8 cellular contexts compared by ENCODE assay signal in genomic region chr18:77067315-77068061, GRCh38.
DNase-seq lines count a peak whose midpoint lies in the region; ATAC-seq, FAIRE-seq and TF ChIP-seq lines count a peak whose summit lies in the region.

No MANE protein-coding gene starts in this region.

- H4K20me1 ChIP-seq in GM12878 (ENCODE audit: control insufficient read depth, insufficient read depth): no peaks in the 10 kb centered on the region

- BruUV-seq in GM12878 (replicated peaks; lab: Mats Ljungman, UMichigan): no TSS peak

- TF ChIP-seq POLR2A in GM12878 (IDR thresholded peaks at IDR 0.05; ENCODE audit: low read depth, low read length): no peak
- no peak for TF ChIP-seq POLR2A in right lobe of liver (IDR thresholded peaks at IDR 0.05)

- intact Hi-C loops in GM12878 (cut with micrococcal nuclease; ENCODE audit: unreplicated experiment) (no loop called here), right lobe of liver (cut with DNase I) (no loop called here)

- RAD21 ChIA-PET in GM12878 (lab: Charles Lee; ENCODE audit: unreplicated experiment): interaction anchor here (1.1 to 3.4 kb wide), 13 partner anchors 12 to 144 kb away, joined by 3 to 12 read pairs (median 4); partner anchors contain the start of gene MBP

- H3K9me3 ChIP-seq in GM12878 (replicated peaks; ENCODE audit: control insufficient read depth, insufficient read depth, low read length) (no peaks in the 10 kb centered on the region), right lobe of liver (no peaks in the 10 kb centered on the region)

- in situ Hi-C loops in GM12878 (cut with MboI): loop anchor here (10.0 kb wide), 1 partner anchor 57 kb away; no protein-coding TSS in a partner anchor

- H3K27me3 ChIP-seq in GM12878 (replicated peaks in 1 of 2; ENCODE audit: control insufficient read depth in 2 of 2, insufficient read depth in 2 of 2, low read length in 1 of 2) (no peaks in the 10 kb centered on the region), right lobe of liver (no peaks in the 10 kb centered on the region)

- SMC1A ChIA-PET in GM12878 (lab: Charles Lee; ENCODE audit: uncharacterized antibody, unreplicated experiment): interaction anchor here (0.8 to 5.5 kb wide), 16 partner anchors 12 to 144 kb away, joined by 3 to 69 read pairs (median 4); no protein-coding TSS in a partner anchor

- H3K27ac ChIP-seq in GM12878 (ENCODE audit: control insufficient read depth, insufficient read depth): peak overlapping the region; percentile 97
- H3K27ac ChIP-seq in right lobe of liver: peak overlapping the region; percentile 31 to 70 (median 59)

- WGBS in GM12878 (ENCODE audit: insufficient coverage, insufficient replicate concordance, low lambda C conversion rate, missing lambda C conversion rate): under 1% methylated on average over 14 of the region's 14 CpGs
- WGBS in right lobe of liver (ENCODE audit: insufficient coverage, low coverage, low lambda C conversion rate, missing lambda C conversion rate): 43% methylated on average over 14 of the region's 14 CpGs

- H3K36me3 ChIP-seq in GM12878 (ENCODE audit: control insufficient read depth in 2 of 2, insufficient read depth in 2 of 2, low read length in 1 of 2) (peaks cover 0 to 18% of the 10 kb centered on the region in 2 experiments; a peak in 3 of 4 replicates), right lobe of liver (peaks cover 0 to 16% (median 0%) of the 10 kb centered on the region in 4 donors)

- peak overlapping the region; percentile 23; the same call in 1 of the 2 replicates for H3K4me3 ChIP-seq in GM12878
- no peak overlapping the region for H3K4me3 ChIP-seq in right lobe of liver

- FAIRE-seq in GM12878 (lab: Jason Lieb, UNC): no peak

- TF ChIP-seq CTCF in GM12878 (IDR thresholded peaks at IDR 0.05 in 2 of 3, conservative IDR thresholded peaks at IDR 0.05 in 1 of 3; ENCODE audit: control insufficient read depth in 2 of 3, extremely low read depth in 1 of 3, insufficient read depth in 1 of 3, low read depth in 3 of 3, low read length in 3 of 3) (peak; percentile 15 to 18 (median 16); a peak in 2 of 6 replicates), right lobe of liver (IDR thresholded peaks at IDR 0.05) (no peak)

- peak; percentile 39 for DNase-seq in T-helper 9 cell
- peak; percentile 59 for DNase-seq in GM12878 (ENCODE audit: low read depth, low spot score)
- peak in 1 of 3 donors; percentile 69 for DNase-seq in right lobe of liver
- peak; percentile 66 for DNase-seq in stimulated activated CD8-positive, alpha-beta memory T cell treated with anti-CD3 and anti-CD28 coated beads, Interleukin-12 subunit alpha, Interleukin-12 subunit beta, amount 100 ng/mL, for 4 hours (ENCODE audit: low read depth)
- no peak for DNase-seq in iPS-NIHi7 (ENCODE audit: extremely low spot score)
- DNase-seq in DMS79 (lab: John Stamatoyannopoulos, UW): no peak

- H3K4me1 ChIP-seq in GM12878 (ENCODE audit: control insufficient read depth, insufficient read depth, low read length) (peaks cover 71% of the 10 kb centered on the region), right lobe of liver (peaks cover 0 to 4% (median 2%) of the 10 kb centered on the region in 4 donors)

- ATAC-seq in GM18502 (IDR thresholded peaks at IDR 0.05; ENCODE audit: poor library complexity, unreplicated experiment) (peak; percentile 47), HG03342 (IDR thresholded peaks at IDR 0.05; ENCODE audit: unreplicated experiment) (peak; percentile 31), GM12878 (peak; percentile 68), right lobe of liver (peak; percentile 46 to 69 (median 58))

- H3K4me2 ChIP-seq in GM12878 (ENCODE audit: control insufficient read depth, insufficient read depth): peak overlapping the region; percentile 87

- H2AFZ ChIP-seq in GM12878 (ENCODE audit: control insufficient read depth, low read depth, low read length): no peak overlapping the region

- CTCF ChIA-PET in GM12878 (lab: Yijun Ruan, JAX): interaction anchor here (0.8 to 7.2 kb wide), 14 partner anchors 9 to 144 kb away, joined by 3 to 37 read pairs (median 5); no protein-coding TSS in a partner anchor

- TF ChIP-seq RAD21 in GM12878 (IDR thresholded peaks at IDR 0.05; ENCODE audit: insufficient read depth, low read depth, low read length): no peak

- TF ChIP-seq EP300 in GM12878 (IDR thresholded peaks at IDR 0.05; ENCODE audit: borderline replicate concordance in 1 of 2, control insufficient read depth in 1 of 2, low read depth in 2 of 2, low read length in 2 of 2): no peak

- POLR2A ChIA-PET in GM12878 (lab: Charles Lee): interaction anchor here (0.8 to 1.9 kb wide), 6 partner anchors 29 to 62 kb away, joined by 3 to 7 read pairs (median 5); no protein-coding TSS in a partner anchor

- peak overlapping the region; percentile 56 for H3K9ac ChIP-seq in GM12878 (ENCODE audit: control insufficient read depth, insufficient read depth, low read length)

- H3K79me2 ChIP-seq in GM12878 (ENCODE audit: control insufficient read depth, insufficient read depth, low read length): peaks cover 44% of the 10 kb centered on the region

TF ChIP-seq in GM12878, 131 proteins besides CTCF, POLR2A, EP300 and RAD21 (continues in another document):
- TF ChIP-seq MLLT1 (IDR thresholded peaks at IDR 0.05) (0 out of 2 replicates have a peak, but pooled peaks have one; percentile 50), IKZF1 (conservative IDR thresholded peaks at IDR 0.05) (peak; percentile 85), MEF2A (IDR thresholded peaks at IDR 0.05; ENCODE audit: insufficient read depth, low read depth, low read length) (0 out of 2 replicates have a peak, but pooled peaks have one; percentile 15), IRF4 (IDR thresholded peaks at IDR 0.05; ENCODE audit: low read depth, low read length) (0 out of 2 replicates have a peak, but pooled peaks have one; percentile 33), SMARCA5 (IDR thresholded peaks at IDR 0.05) (no peak), NBN (IDR thresholded peaks at IDR 0.05) (peak; percentile 41; the same call in 1 of the 2 replicates), MTA2 (IDR thresholded peaks at IDR 0.05; ENCODE audit: low read depth) (peak; percentile 64), POU2F2 (IDR thresholded peaks at IDR 0.05; ENCODE audit: borderline replicate concordance, low read depth, low read length) (0 out of 3 replicates have a peak, but pooled peaks have one; percentile 39), ATF3 (IDR thresholded peaks at IDR 0.05; ENCODE audit: borderline replicate concordance, extremely low read depth, low read depth, low read length) (peak; percentile 10; the same call in 1 of the 2 replicates), TARDBP (IDR thresholded peaks at IDR 0.05; ENCODE audit: borderline replicate concordance) (no peak; the same call in 1 of the 2 replicates), POLR2AphosphoS2 (IDR thresholded peaks at IDR 0.05; ENCODE audit: low read depth, low read length) (no peak), USF1 (IDR thresholded peaks at IDR 0.05; ENCODE audit: borderline replicate concordance, extremely low read length, insufficient read depth, low read depth, low read length) (no peak), YBX1 (IDR thresholded peaks at IDR 0.05) (no peak), RUNX3 (IDR thresholded peaks at IDR 0.05; ENCODE audit: low read length) (peak; percentile 77), TAF1 (IDR thresholded peaks at IDR 0.05; ENCODE audit: borderline replicate concordance, low read depth, low read length) (no peak), SPI1 (IDR thresholded peaks at IDR 0.05; ENCODE audit: borderline replicate concordance, insufficient read depth, low read depth, low read length) (no peak), ZNF24 (IDR thresholded peaks at IDR 0.05) (no peak), ZNF622 (IDR thresholded peaks at IDR 0.05) (no peak), ZNF217 (IDR thresholded peaks at IDR 0.05) (peak; percentile 46; the same call in 1 of the 2 replicates), JUNB (IDR thresholded peaks at IDR 0.05) (peak; percentile 63), JUND (IDR thresholded peaks at IDR 0.05; ENCODE audit: low read depth, low read length) (0 out of 2 replicates have a peak, but pooled peaks have one; percentile 18), CBX3 (IDR thresholded peaks at IDR 0.05; ENCODE audit: borderline replicate concordance, low read depth) (no peak), ZBED1 (IDR thresholded peaks at IDR 0.05; ENCODE audit: borderline replicate concordance) (no peak), MAX (IDR thresholded peaks at IDR 0.05; ENCODE audit: low read depth, low read length) (no peak)

Comparison
In these comparisons a context has a peak if more than half of its experiments do, and no peak if none do; other contexts are left out.
1. DNase-seq: peak in T-helper 9 cell (single experiment), GM12878 (single experiment) and stimulated activated CD8-positive, alpha-beta memory T cell treated with anti-CD3 and anti-CD28 coated beads, Interleukin-12 subunit alpha, Interleukin-12 subunit beta, amount 100 ng/mL, for 4 hours (single experiment); none in iPS-NIHi7 (single experiment) and DMS79 (single experiment).
2. CTCF ChIP-seq: peak in GM12878 (3 of 3); none in right lobe of liver (0 of 4).
3. Peak in every context shown above with its lines, with median percentiles within 50 percentile points of each other: ATAC-seq.